In genomic region chr1:155910621-155911121, GRCh38 we compare ENCODE assay signal across 8 cellular contexts. TPM values are rescaled to one million over a fixed set of nuclear protein-coding genes. Genes with fewer than 3 reads are reported as not detected.
DNase-seq lines count a peak whose midpoint lies in the region; ATAC-seq and TF ChIP-seq lines count a peak whose summit lies in the region.

No MANE protein-coding gene starts in this region.

- H3T11ph ChIP-seq in H9 (ENCODE audit: low read length): no peak overlapping the region

- H3K9me3 ChIP-seq in H9 (ENCODE audit: control insufficient read depth, low read depth, low read length) (no peaks in the 10 kb centered on the region), body of pancreas (no peaks in the 10 kb centered on the region), iPS-18c (ENCODE audit: control insufficient read depth, insufficient read depth, low read length) (no peaks in the 10 kb centered on the region)

- H3K9ac ChIP-seq in H9 (ENCODE audit: extremely low read depth, insufficient read length, low read length): peak overlapping the region; percentile 17

- WGBS in H9 (ENCODE audit: extremely low coverage, insufficient read length, low lambda C conversion rate): no CpG with 5 or more reads among the region's 11 CpGs
- 2% methylated on average over 11 of the region's 11 CpGs for WGBS in body of pancreas, 2 donors

- ATAC-seq in body of pancreas (peak; percentile 25), sciatic nerve (peak; percentile 81), GM18519 (IDR thresholded peaks at IDR 0.05; ENCODE audit: low FRiP score, unreplicated experiment) (no peak)

- H2BK12ac ChIP-seq in H9 (ENCODE audit: insufficient read length, low read depth, low read length): no peak overlapping the region

- H3K9me3 Mint-ChIP-seq in H9: no peaks in the 10 kb centered on the region

- H3K27ac ChIP-seq in H9 (ENCODE audit: insufficient read length, low read depth, low read length) (no peak overlapping the region), body of pancreas (peak overlapping the region; percentile 79 to 87 (median 83))

- H3K23me2 ChIP-seq in H9 (ENCODE audit: insufficient read length, low read depth, low read length, poor library complexity, severe bottlenecking): peaks cover 6% of the 10 kb centered on the region

- H3K56ac ChIP-seq in H9 (ENCODE audit: insufficient read length, low read depth, low read length): no peak overlapping the region

- H2BK5ac ChIP-seq in H9 (ENCODE audit: insufficient read length, low read length): no peak overlapping the region

- intact Hi-C loops in body of pancreas (cut with DNase I) (no loop called here), sciatic nerve (cut with DNase I) (no loop called here)

- H3K4me2 ChIP-seq in H9 (ENCODE audit: insufficient read depth, insufficient read length, low read length): peak overlapping the region; percentile 56

- H3K4me3 ChIP-seq in body of pancreas: peak overlapping the region; percentile 44 to 62
- peak overlapping the region; percentile 53 for H3K4me3 ChIP-seq in iPS-18c (ENCODE audit: insufficient read depth, low read depth, low read length)

- no peak overlapping the region for H3K18ac ChIP-seq in H9 (ENCODE audit: insufficient read length, low read depth, low read length)

- no peak overlapping the region for H3K4ac ChIP-seq in H9 (ENCODE audit: low read depth, low read length)

- H3K14ac ChIP-seq in H9 (ENCODE audit: insufficient read depth, low read length): no peak overlapping the region

- H3K4me3 Mint-ChIP-seq in H9: peak overlapping the region; percentile 96 to 97

- peak overlapping the region; percentile 96 to 98 (median 96) for H3K27ac Mint-ChIP-seq in H9

- no peak for TF ChIP-seq POLR2A in body of pancreas (IDR thresholded peaks at IDR 0.05)

- H3K79me1 ChIP-seq in H9 (ENCODE audit: insufficient read depth, low read depth, low read length, poor library complexity, severe bottlenecking): no peaks in the 10 kb centered on the region

- H3K4me1 ChIP-seq in H9 (ENCODE audit: insufficient read depth, low read length) (no peaks in the 10 kb centered on the region), body of pancreas (peaks cover 21% of the 10 kb centered on the region)

- no peak overlapping the region for H2BK20ac ChIP-seq in H9 (ENCODE audit: low read depth, low read length, poor library complexity, severe bottlenecking)

- no peak overlapping the region for H4K8ac ChIP-seq in H9 (replicated peaks; ENCODE audit: insufficient read length, low read depth, low read length)

- H2AK5ac ChIP-seq in H9 (ENCODE audit: insufficient read length, low read length): no peak overlapping the region

- no peak overlapping the region for H2BK15ac ChIP-seq in H9 (ENCODE audit: low read depth, low read length)

- no peak overlapping the region for H4K91ac ChIP-seq in H9 (ENCODE audit: insufficient read length, low read depth, low read length)

- no peak overlapping the region for H2AFZ ChIP-seq in H9 (ENCODE audit: low read length)

- H3K23ac ChIP-seq in H9 (ENCODE audit: insufficient read length, low read depth, low read length): no peak overlapping the region

- TF ChIP-seq CTCF in H9 (conservative IDR thresholded peaks at IDR 0.05) (peak; percentile 29; the same call in 1 of the 3 replicates), body of pancreas (IDR thresholded peaks at IDR 0.05) (no peak)

- peaks cover 17% of the 10 kb centered on the region in 2 experiments for H3K4me1 Mint-ChIP-seq in H9

- no peaks in the 10 kb centered on the region for H4K20me1 ChIP-seq in H9 (ENCODE audit: control insufficient read depth, insufficient read depth, insufficient read length)

- H3K79me2 ChIP-seq in H9 (ENCODE audit: insufficient read depth, low read length): no peaks in the 10 kb centered on the region

- no peak overlapping the region for H2BK120ac ChIP-seq in H9 (ENCODE audit: low read depth, low read length, poor library complexity, severe bottlenecking)

- H3K36me3 Mint-ChIP-seq in H9 (ENCODE audit: insufficient read depth in 1 of 3, low read depth in 3 of 3): peaks cover 17 to 72% (median 63%) of the 10 kb centered on the region in 3 experiments; a peak in 6 of 7 replicates

- H4K5ac ChIP-seq in H9 (ENCODE audit: insufficient read length, low read depth, low read length): no peak overlapping the region

- no peaks in the 10 kb centered on the region for H3K27me3 Mint-ChIP-seq in H9 (ENCODE audit: low read depth)

- peaks cover 10 to 22% of the 10 kb centered on the region in 2 donors for H3K36me3 ChIP-seq in body of pancreas (replicated peaks in 1 of 2; ENCODE audit: insufficient read depth in 1 of 2, low read depth in 2 of 2)

- DNase-seq in DMS53 (lab: John Stamatoyannopoulos, UW) (peak; percentile 60), H9 (peak; percentile 44), NCI-H82 (lab: John Stamatoyannopoulos, UW) (peak; percentile 66), body of pancreas (peak in 3 of 4 donors; percentile 17 to 23 (median 22)), sciatic nerve (ENCODE audit: low spot score) (no peak), dedifferentiated amniotic fluid mesenchymal stem cell (ENCODE audit: extremely low spot score) (no peak)

- H3K27me3 ChIP-seq in H9 (ENCODE audit: insufficient read depth, low read length) (no peaks in the 10 kb centered on the region; the same call in 1 of the 2 replicates), body of pancreas (no peaks in the 10 kb centered on the region)

RNA-seq across cellular contexts. Expression of gene RIT1, which starts 0.5 kb away (rescaled TPM):
- total RNA-seq in H9 (2021) (26.4 and 27.4 TPM in 2 replicates), body of pancreas (10 to 100 TPM in 1 of 2 donors, 1 to 10 TPM in 1; 6.9 to 16.1 TPM), sciatic nerve (38.8 TPM)

RNA-seq across cellular contexts. Expression of gene KHDC4, which starts 23.5 kb away (rescaled TPM):
- total RNA-seq in H9 (2021) (57.6 and 57.7 TPM in 2 replicates), body of pancreas (10 to 100 TPM; 32.7 to 40.5 TPM), sciatic nerve (65.4 TPM)

RNA-seq across cellular contexts. Expression of gene RXFP4, which starts 30.8 kb away (rescaled TPM):
- total RNA-seq in H9 (2021) (not detected in 2 replicates), body of pancreas (under 1 TPM in 1 of 2 donors, not detected in 1; 0.26 TPM), sciatic nerve (not detected)

RNA-seq across cellular contexts. Expression of gene SYT11, which starts 51.3 kb away (rescaled TPM):
- total RNA-seq in H9 (2021) (0.28 and 0.39 TPM in 2 replicates), body of pancreas (1 to 10 TPM; 1.3 to 5.4 TPM), sciatic nerve (45.0 TPM)

RNA-seq across cellular contexts. Expression of gene GON4L, which starts 53.7 kb away (rescaled TPM):
- total RNA-seq in H9 (2021): 50.2 and 53.4 TPM in 2 replicates
- 10 to 100 TPM; 26.7 to 44.4 TPM for total RNA-seq in body of pancreas
- total RNA-seq in sciatic nerve: 79.6 TPM

Comparison
In these comparisons a context has a peak if more than half of its experiments do, and no peak if none do; other contexts are left out.
1. DNase-seq: peak in DMS53 (single experiment), H9 (single experiment), NCI-H82 (single experiment) and body of pancreas (3 of 4); none in sciatic nerve (single experiment) and dedifferentiated amniotic fluid mesenchymal stem cell (single experiment).